18 cellular contexts compared by ENCODE assay signal in the genomic region with DNA sequence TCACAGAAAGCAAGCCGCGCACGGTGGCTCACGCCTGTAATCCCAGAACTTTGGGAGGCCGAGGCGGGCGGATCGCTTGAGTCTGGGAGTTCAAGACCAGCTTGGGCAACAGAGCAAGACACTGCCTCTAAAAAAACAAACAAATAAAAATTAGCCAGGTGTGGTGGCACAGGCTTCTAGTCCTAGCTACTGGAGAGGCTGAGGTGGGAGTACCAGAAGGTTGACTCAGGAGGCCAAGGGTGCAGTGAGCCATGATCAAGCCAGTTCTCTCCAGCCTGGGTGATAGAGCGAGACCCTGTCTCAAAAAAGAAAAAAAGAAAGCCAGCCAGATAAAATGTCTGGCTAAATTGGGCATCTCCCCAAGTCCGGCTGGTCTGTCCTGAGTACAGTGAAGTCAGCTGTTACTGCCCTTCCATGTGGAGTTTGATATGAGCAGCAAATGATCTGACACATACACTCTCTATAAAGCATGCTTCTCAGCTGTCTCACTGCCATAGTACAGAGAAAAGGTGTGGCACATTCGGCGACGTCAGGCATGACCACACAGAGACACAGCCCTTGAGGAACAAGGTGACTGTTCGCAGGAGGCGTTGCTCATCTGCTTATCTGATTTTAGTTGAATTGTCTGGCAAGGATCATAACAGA. TPM values are rescaled to one million over a fixed set of nuclear protein-coding genes. Genes with fewer than 3 reads are reported as not detected.
DNase-seq lines count a peak whose midpoint lies in the region; ATAC-seq, FAIRE-seq and TF ChIP-seq lines count a peak whose summit lies in the region.
"Had no signal": no experiment of that assay in that cellular context is flagged by ENCODE, and none has a peak within 500 bp of the region (broad histone marks: within the 10 kb centered on the region; RNA-seq: fewer than 3 reads in every experiment).

No MANE protein-coding gene starts in this region.

- no peaks in the 10 kb centered on the region for H3K9me3 Mint-ChIP-seq in CD4-positive, CD25-positive, alpha-beta regulatory T cell
- H3K9me3 Mint-ChIP-seq: activated CD4-positive, alpha-beta T cell treated with anti-CD3 and anti-CD28 coated beads, Interleukin-2, amount 10 ng/mL, durations not matched to agents 24 days and 14 days had no signal

- no TSS peak for BruUV-seq in mammary epithelial cell (replicated peaks; lab: Mats Ljungman, UMichigan)

- no peak overlapping the region for H2AFZ ChIP-seq in mammary epithelial cell (ENCODE audit: low read depth, low read length)

- no peaks in the 10 kb centered on the region for H3K9me3 ChIP-seq in CD4-positive, CD25-positive, alpha-beta regulatory T cell (ENCODE audit: control insufficient read depth in 2 of 2, low read length in 2 of 2)
- H3K9me3 ChIP-seq in mammary epithelial cell (replicated peaks; ENCODE audit: insufficient read depth, low read length): no peaks in the 10 kb centered on the region
- no peaks in the 10 kb centered on the region for H3K9me3 ChIP-seq in mucosa of descending colon
- H3K9me3 ChIP-seq: pancreas, Peyer's patch, SK-N-SH had no signal

- peaks cover 21 to 39% (median 37%) of the 10 kb centered on the region in 4 donors for H3K4me1 Mint-ChIP-seq in CD4-positive, CD25-positive, alpha-beta regulatory T cell

- H3K36me3 ChIP-seq in CD4-positive, CD25-positive, alpha-beta regulatory T cell (ENCODE audit: control insufficient read depth, insufficient read depth, low read length): peaks cover 35% of the 10 kb centered on the region
- H3K36me3 ChIP-seq in mammary epithelial cell (ENCODE audit: insufficient read depth, low read length) (no peaks in the 10 kb centered on the region), mucosa of descending colon (ENCODE audit: low read depth) (no peaks in the 10 kb centered on the region)
- H3K36me3 ChIP-seq: pancreas, Peyer's patch had no signal

- no peak for FAIRE-seq in D721Med (lab: Jason Lieb, UNC)
- FAIRE-seq: frontal cortex, pancreas had no signal

- H3K27ac Mint-ChIP-seq in CD4-positive, CD25-positive, alpha-beta regulatory T cell: peak overlapping the region in 2 of 3 donors; percentile 14 to 38

- no peaks in the 10 kb centered on the region for H3K79me2 ChIP-seq in mammary epithelial cell (ENCODE audit: insufficient read depth, low read length)

- H3K27me3 ChIP-seq in CD4-positive, CD25-positive, alpha-beta regulatory T cell (ENCODE audit: control insufficient read depth, insufficient read depth, low read length): no peaks in the 10 kb centered on the region
- H3K27me3 ChIP-seq in mammary epithelial cell (ENCODE audit: insufficient read depth, low read length): no peaks in the 10 kb centered on the region
- H3K27me3 ChIP-seq: pancreas, Peyer's patch had no signal

- no peak overlapping the region for H3K4me3 Mint-ChIP-seq in CD4-positive, CD25-positive, alpha-beta regulatory T cell
- H3K4me3 Mint-ChIP-seq: activated CD4-positive, alpha-beta T cell treated with anti-CD3 and anti-CD28 coated beads, Interleukin-2, amount 10 ng/mL, durations not matched to agents 24 days and 14 days had no signal

- H4K20me1 ChIP-seq in mammary epithelial cell (ENCODE audit: insufficient read depth, low read length): no peaks in the 10 kb centered on the region

- no peak for DNase-seq in CD4-positive, CD25-positive, alpha-beta regulatory T cell
- peak; percentile 47 for DNase-seq in LHCN-M2 (ENCODE audit: low read depth)
- DNase-seq in mammary epithelial cell: peak; percentile 74
- no peak for DNase-seq in mucosa of descending colon
- no peak for DNase-seq in D721Med (ENCODE audit: insufficient read length, low spot score)
- DNase-seq in activated gamma-delta T cell (lab: John Stamatoyannopoulos, UW): no peak
- DNase-seq in stimulated activated CD8-positive, alpha-beta memory T cell treated with anti-CD3 and anti-CD28 coated beads, Interleukin-4, amount 100 ng/mL, for 48 hours: no peak
- no peak for DNase-seq in nucleus accumbens (lab: John Stamatoyannopoulos, UW)
- DNase-seq: activated CD4-positive, alpha-beta T cell treated with anti-CD3 and anti-CD28 coated beads, Interleukin-2, amount 10 ng/mL, durations not matched to agents 24 days and 14 days; activated CD8-positive, alpha-beta memory T cell treated with anti-CD3 and anti-CD28 coated beads, Interleukin-2, amount 50 U/mL, for 4 hours; activated gamma-delta T cell treated with Interleukin-2 at 50 U/mL for 16 hours; EL; NCI-H1694 treated with DMSO at 0.1 percent for 48 hours; pancreas; SK-N-SH; stimulated activated CD4-positive, alpha-beta T cell treated with anti-CD3 and anti-CD28 coated beads, Interleukin-2, amount 100 ng/mL, for 48 hours had no signal

- intact Hi-C loops in mammary epithelial cell (cut with micrococcal nuclease): no loop called here
- intact Hi-C loops in mucosa of descending colon (cut with DNase I, micrococcal nuclease): no loop called here

- H3K4me1 ChIP-seq in CD4-positive, CD25-positive, alpha-beta regulatory T cell (ENCODE audit: control insufficient read depth, insufficient read depth, low read length, poor library complexity, severe bottlenecking): no peaks in the 10 kb centered on the region
- H3K4me1 ChIP-seq in mammary epithelial cell (ENCODE audit: insufficient read depth, low read length) (no peaks in the 10 kb centered on the region), mucosa of descending colon (ENCODE audit: low read depth) (no peaks in the 10 kb centered on the region)
- H3K4me1 ChIP-seq: pancreas, Peyer's patch had no signal

- in situ Hi-C loops in mammary epithelial cell (cut with MboI; ENCODE audit: low sequenced_read_pairs in 2 of 2): no loop called here

- 70% methylated on average over 15 of the region's 15 CpGs for WGBS in mammary epithelial cell (ENCODE audit: low coverage, missing lambda C conversion rate)

- H3K4me3 ChIP-seq in CD4-positive, CD25-positive, alpha-beta regulatory T cell (ENCODE audit: low read depth, low read length): no peak overlapping the region
- H3K4me3 ChIP-seq in mammary epithelial cell (replicated peaks in 1 of 3; ENCODE audit: insufficient read depth in 1 of 3, low read depth in 2 of 3, low read length in 3 of 3): no peak overlapping the region
- no peak overlapping the region for H3K4me3 ChIP-seq in mucosa of descending colon
- H3K4me3 ChIP-seq: pancreas, Peyer's patch had no signal

- no peak overlapping the region for H3K4me2 ChIP-seq in mammary epithelial cell (ENCODE audit: insufficient read depth, low read depth, low read length)
- H3K4me2 ChIP-seq: SK-N-SH had no signal

- H3K27me3 Mint-ChIP-seq in CD4-positive, CD25-positive, alpha-beta regulatory T cell: no peaks in the 10 kb centered on the region
- H3K27me3 Mint-ChIP-seq: activated CD4-positive, alpha-beta T cell treated with anti-CD3 and anti-CD28 coated beads, Interleukin-2, amount 10 ng/mL, durations not matched to agents 24 days and 14 days had no signal

- dilution Hi-C loops in mammary epithelial cell (cut with HindIII; ENCODE audit: low sequenced_read_pairs): no loop called here

- no peak overlapping the region for H3K9ac ChIP-seq in mammary epithelial cell (ENCODE audit: insufficient read depth, low read length)
- H3K9ac ChIP-seq: SK-N-SH had no signal

- H3K27ac ChIP-seq in CD4-positive, CD25-positive, alpha-beta regulatory T cell (ENCODE audit: insufficient read depth, low read length, poor library complexity, severe bottlenecking): no peak overlapping the region
- H3K27ac ChIP-seq in mammary epithelial cell (ENCODE audit: insufficient read depth, low read depth, low read length): no peak overlapping the region
- H3K27ac ChIP-seq: pancreas had no signal

- no peak for ATAC-seq in CD4-positive, CD25-positive, alpha-beta regulatory T cell (ENCODE audit: low read depth in 2 of 2)
- peak; percentile 49 for ATAC-seq in mucosa of descending colon

- H3K36me3 Mint-ChIP-seq in CD4-positive, CD25-positive, alpha-beta regulatory T cell: peaks cover 33% of the 10 kb centered on the region

- CTCF ChIA-PET in mammary epithelial cell (lab: Charles Lee; ENCODE audit: low non-redundant PET): no interaction called here

- no peak for TF ChIP-seq CTCF in mammary epithelial cell (conservative IDR thresholded peaks at IDR 0.05 in 1 of 2, IDR thresholded peaks at IDR 0.05 in 1 of 2; ENCODE audit: extremely low read depth in 1 of 2, insufficient read depth in 1 of 2, low read depth in 1 of 2, low read length in 2 of 2)
- no peak for TF ChIP-seq CTCF in mucosa of descending colon (IDR thresholded peaks at IDR 0.05)
- no peak for TF ChIP-seq CTCF in D721Med (IDR thresholded peaks at IDR 0.05; ENCODE audit: insufficient read depth, missing control alignments)

RNA-seq across cellular contexts. Expression of a gene that starts 13.0 kb away (rescaled TPM):
- 76.8 TPM for total RNA-seq in CD4-positive, CD25-positive, alpha-beta regulatory T cell
- 1 to 10 TPM; 2.4 to 5.6 (median 4.2) TPM for polyA plus RNA-seq in CD4-positive, CD25-positive, alpha-beta regulatory T cell
- 0.38 and 0.57 TPM in 2 replicates for total RNA-seq in LHCN-M2 (2014; rRNA removed)
- polyA plus RNA-seq in LHCN-M2 (2012): 0.55 TPM
- total RNA-seq in mammary epithelial cell: 1 to 10 TPM in 1 of 2 donors, under 1 TPM in 1; 0.83 to 4.4 TPM
- 1.9 TPM for polyA plus RNA-seq in mammary epithelial cell
- 1.8 TPM for polyA minus RNA-seq in mammary epithelial cell
- total RNA-seq in mucosa of descending colon: 1 to 10 TPM; 1.4 to 2.5 (median 2.2) TPM

Comparison
In these comparisons a context has a peak if more than half of its experiments do, and no peak if none do; other contexts are left out.
1. DNase-seq: peak in LHCN-M2 (single experiment) and mammary epithelial cell (single experiment); none in CD4-positive, CD25-positive, alpha-beta regulatory T cell (0 of 3), mucosa of descending colon (0 of 3), D721Med (single experiment), activated gamma-delta T cell (single experiment), stimulated activated CD8-positive, alpha-beta memory T cell treated with anti-CD3 and anti-CD28 coated beads, Interleukin-4, amount 100 ng/mL, for 48 hours (single experiment) and nucleus accumbens (0 of 56).
2. RNA of a gene that starts 13.0 kb away (total RNA-seq): 76.8 TPM in CD4-positive, CD25-positive, alpha-beta regulatory T cell (single experiment); 0.83 to 4.4 TPM in mammary epithelial cell, 1.4 to 2.5 TPM in mucosa of descending colon and 0.38 to 0.57 TPM in LHCN-M2; every median in the first group is over 10 times any median in the second.